In genomic region chr2:26344581-26345283, GRCh38 we compare ENCODE assay signal across 8 cellular contexts. TPM values are rescaled to one million over a fixed set of nuclear protein-coding genes. Genes with fewer than 3 reads are reported as not detected.
A peak's percentile ranks its signal among the peaks of the same experiment; 100 is the strongest.
DNase-seq lines count a peak whose midpoint lies in the region; ATAC-seq and TF ChIP-seq lines count a peak whose summit lies in the region.

No MANE protein-coding gene starts in this region.

- H3K4me2 ChIP-seq in hepatocyte: peak overlapping the region; percentile 83

- peaks cover 0 to 34% of the 10 kb centered on the region in 2 donors for H3K4me1 ChIP-seq in right atrium auricular region
- H3K4me1 ChIP-seq in hepatocyte (ENCODE audit: insufficient read depth): peaks cover 16% of the 10 kb centered on the region

- intact Hi-C loops in left cardiac atrium (cut with DNase I): no loop called here

- no peaks in the 10 kb centered on the region for H3K27me3 Mint-ChIP-seq in activated T-cell treated with anti-CD3 and anti-CD28 coated beads, Interleukin-2, amount 50 U/mL, for 24 hours

- ATAC-seq in left cardiac atrium (no peak), GM18520 (IDR thresholded peaks at IDR 0.05; ENCODE audit: unreplicated experiment) (no peak)

- H3K4me1 Mint-ChIP-seq in activated T-cell treated with anti-CD3 and anti-CD28 coated beads, Interleukin-2, amount 50 U/mL, for 24 hours (ENCODE audit: low read depth): peaks cover 35% of the 10 kb centered on the region

- no peaks in the 10 kb centered on the region for H3K9me3 Mint-ChIP-seq in activated T-cell treated with anti-CD3 and anti-CD28 coated beads, Interleukin-2, amount 50 U/mL, for 24 hours

- peaks cover 12% of the 10 kb centered on the region for H4K20me1 ChIP-seq in hepatocyte (ENCODE audit: insufficient read depth, poor library complexity, severe bottlenecking)

- H3K27ac ChIP-seq in right atrium auricular region (peak overlapping the region; percentile 92 to 93), hepatocyte (peak overlapping the region; percentile 94), skin epidermis (peak overlapping the region in 20 of 21 experiments; percentile 71 to 96 (median 91))

- TF ChIP-seq CTCF in right atrium auricular region (IDR thresholded peaks at IDR 0.05) (no peak), hepatocyte (IDR thresholded peaks at IDR 0.05; ENCODE audit: poor library complexity) (no peak)

- H3K4me3 Mint-ChIP-seq in activated T-cell treated with anti-CD3 and anti-CD28 coated beads, Interleukin-2, amount 50 U/mL, for 24 hours: peak overlapping the region; percentile 96

- H3K27me3 ChIP-seq in right atrium auricular region: no peaks in the 10 kb centered on the region
- H3K27me3 ChIP-seq in hepatocyte: no peaks in the 10 kb centered on the region

- peaks cover 43% of the 10 kb centered on the region for H3K36me3 Mint-ChIP-seq in activated T-cell treated with anti-CD3 and anti-CD28 coated beads, Interleukin-2, amount 50 U/mL, for 24 hours (ENCODE audit: low read depth)

- no peaks in the 10 kb centered on the region for H3K36me3 ChIP-seq in right atrium auricular region
- H3K36me3 ChIP-seq in hepatocyte (replicated peaks; ENCODE audit: insufficient read depth, low read depth): no peaks in the 10 kb centered on the region

- no peaks in the 10 kb centered on the region for H3K9me2 ChIP-seq in hepatocyte (replicated peaks; ENCODE audit: insufficient read depth)

- peak overlapping the region; percentile 69 to 91 for H3K4me3 ChIP-seq in right atrium auricular region
- H3K4me3 ChIP-seq in hepatocyte: peak overlapping the region; percentile 42
- H3K4me3 ChIP-seq in skin epidermis: peak overlapping the region; percentile 78 to 99 (median 97)

- DNase-seq in right atrium auricular region (ENCODE audit: low spot score): no peak
- no peak for DNase-seq in left cardiac atrium
- peak; percentile 37 for DNase-seq in activated T-cell treated with anti-CD3 and anti-CD28 coated beads, Interleukin-2, amount 50 U/mL, for 24 hours
- DNase-seq in hepatocyte (ENCODE audit: low spot score): peak; percentile 79
- DNase-seq in DMS153 treated with DMSO at 0.1 percent for 48 hours (lab: John Stamatoyannopoulos, UW; ENCODE audit: unreplicated experiment): no peak
- DNase-seq in NCI-H2171 (lab: John Stamatoyannopoulos, UW): no peak

- peak overlapping the region; percentile 28 for H2AFZ ChIP-seq in hepatocyte

- H3K27ac Mint-ChIP-seq in activated T-cell treated with anti-CD3 and anti-CD28 coated beads, Interleukin-2, amount 50 U/mL, for 24 hours: peak overlapping the region; percentile 98

- H3K79me2 ChIP-seq in hepatocyte: peaks cover 45% of the 10 kb centered on the region

- 37% methylated on average over 17 of the region's 17 CpGs for WGBS in hepatocyte (ENCODE audit: low lambda C conversion rate, missing lambda C conversion rate)

- H3K9me3 ChIP-seq in right atrium auricular region (no peaks in the 10 kb centered on the region), hepatocyte (ENCODE audit: low read depth) (no peaks in the 10 kb centered on the region)

RNA-seq across cellular contexts. Expression of gene SELENOI, which starts 1.2 kb away (rescaled TPM):
- 10 to 100 TPM in 1 of 2 donors, 1 to 10 TPM in 1; 7.6 to 11.6 TPM for total RNA-seq in right atrium auricular region
- total RNA-seq in left cardiac atrium: 10 to 100 TPM; 13.5 to 20.4 TPM
- 31.5 and 34.4 TPM in 2 replicates for total RNA-seq in hepatocyte
- polyA plus RNA-seq in hepatocyte: 6.4 and 10.1 TPM in 2 replicates

RNA-seq across cellular contexts. Expression of gene ADGRF3, which starts 1.9 kb away (rescaled TPM):
- total RNA-seq in right atrium auricular region (not detected), left cardiac atrium (under 1 TPM in 1 of 2 donors, not detected in 1; 0.08 TPM), hepatocyte (0.40 and 0.63 TPM in 2 replicates)
- 0.11 and 1.3 TPM in 2 replicates for polyA plus RNA-seq in hepatocyte

RNA-seq across cellular contexts. Expression of gene DRC1, which starts 57.0 kb away (rescaled TPM):
- total RNA-seq in right atrium auricular region (not detected), left cardiac atrium (not detected), hepatocyte (not detected in 2 replicates)
- 0.06 TPM in 1 of 2 replicates, not detected in the other for polyA plus RNA-seq in hepatocyte

Comparison
In these comparisons a context has a peak if more than half of its experiments do, and no peak if none do; other contexts are left out.
1. DNase-seq: peak in activated T-cell treated with anti-CD3 and anti-CD28 coated beads, Interleukin-2, amount 50 U/mL, for 24 hours (single experiment) and hepatocyte (single experiment); none in right atrium auricular region (single experiment), left cardiac atrium (single experiment), DMS153 treated with DMSO at 0.1 percent for 48 hours (single experiment) and NCI-H2171 (single experiment).
2. H3K4me3 ChIP-seq: peak in every context shown above with its lines; median percentile 97 in skin epidermis; 80 in right atrium auricular region; 42 in hepatocyte.
3. Peak in every context shown above with its lines, with median percentiles within 50 percentile points of each other: H3K27ac ChIP-seq.